Comparison of ENCODE assay signal across 9 cellular contexts in the genomic region with DNA sequence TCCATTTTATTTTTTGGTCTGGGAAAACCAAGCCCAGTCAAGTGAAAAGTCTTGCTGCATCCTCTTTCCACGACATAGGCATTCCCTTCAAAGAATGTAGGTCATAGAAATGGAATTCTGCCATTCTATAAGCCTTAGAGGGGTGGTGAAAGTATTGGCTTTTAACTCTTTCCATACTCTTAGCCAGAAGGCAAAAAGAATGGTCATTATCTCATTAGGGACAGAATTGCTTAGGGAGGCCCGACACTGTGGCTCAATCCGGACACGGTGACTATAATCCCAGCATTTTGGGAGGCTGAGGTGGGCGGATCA. TPM values are rescaled to one million over a fixed set of nuclear protein-coding genes. Genes with fewer than 3 reads are reported as not detected.
DNase-seq lines count a peak whose midpoint lies in the region; ATAC-seq, FAIRE-seq and TF ChIP-seq lines count a peak whose summit lies in the region.
"Had no signal": no experiment of that assay in that cellular context is flagged by ENCODE, and none has a peak within 500 bp of the region (broad histone marks: within the 10 kb centered on the region; RNA-seq: fewer than 3 reads in every experiment).

No MANE protein-coding gene starts in this region.

- H3K4me1 Mint-ChIP-seq in central memory CD8-positive, alpha-beta T cell = peaks cover 49% of the 10 kb centered on the region
- peaks cover 45 to 62% (median 56%) of the 10 kb centered on the region in 4 donors for H3K4me1 Mint-ChIP-seq in naive thymus-derived CD8-positive, alpha-beta T cell

- no peak for TF ChIP-seq RAD21 in Ishikawa (IDR thresholded peaks at IDR 0.05; ENCODE audit: low read depth)

- TF ChIP-seq EP300 in Ishikawa (IDR thresholded peaks at IDR 0.05; ENCODE audit: borderline replicate concordance) = no peak

- in situ Hi-C loops in ACHN (cut with HindIII; ENCODE audit: low pct_ligation_motif_present, low pct_unique_long_range_greater_than_20kb, low sequenced_read_pairs) = no loop called here

- H3K36me3 Mint-ChIP-seq in central memory CD8-positive, alpha-beta T cell (ENCODE audit: insufficient read depth) = peaks cover 6% of the 10 kb centered on the region
- no peaks in the 10 kb centered on the region for H3K36me3 Mint-ChIP-seq in naive thymus-derived CD8-positive, alpha-beta T cell

- POLR2A ChIA-PET in naive thymus-derived CD8-positive, alpha-beta T cell (lab: Charles Lee) = interaction anchor here (0.7 to 19.5 kb wide), 15 partner anchors 10 to 105 kb away, joined by 3 to 523 read pairs (median 10); a partner anchor contains a TSS

- H3K4me3 Mint-ChIP-seq in central memory CD8-positive, alpha-beta T cell = peak overlapping the region; percentile 67
- H3K4me3 Mint-ChIP-seq in naive thymus-derived CD8-positive, alpha-beta T cell = peak overlapping the region in 9 of 10 donors; percentile 45 to 95 (median 86)

- DNase-seq in ACHN (peak; percentile 46), RPMI8226 (no peak), A172 (ENCODE audit: low spot score) (no peak), NCI-H1694 (lab: John Stamatoyannopoulos, UW) (no peak), HTR-8/SVneo (ENCODE audit: insufficient read length, low spot score) (no peak)
- DNase-seq in central memory CD8-positive, alpha-beta T cell (ENCODE audit: low spot score in 2 of 2) = no peak
- DNase-seq in naive thymus-derived CD8-positive, alpha-beta T cell = no peak
- DNase-seq: stimulated activated CD4-positive, alpha-beta T cell treated with anti-CD3 and anti-CD28 coated beads, Interleukin-2, amount 100 ng/mL, for 48 hours had no signal

- H3K27ac Mint-ChIP-seq in central memory CD8-positive, alpha-beta T cell (ENCODE audit: low read depth) = peak overlapping the region; percentile 45
- H3K27ac Mint-ChIP-seq in naive thymus-derived CD8-positive, alpha-beta T cell = peak overlapping the region in 9 of 10 donors; percentile 84 to 100 (median 96)

- H3K9me3 Mint-ChIP-seq in central memory CD8-positive, alpha-beta T cell = no peaks in the 10 kb centered on the region
- H3K9me3 Mint-ChIP-seq in naive thymus-derived CD8-positive, alpha-beta T cell = no peaks in the 10 kb centered on the region

- no peak for ATAC-seq in central memory CD8-positive, alpha-beta T cell (replicated peaks; ENCODE audit: extremely low read depth, poor library complexity, severe bottlenecking)
- ATAC-seq in naive thymus-derived CD8-positive, alpha-beta T cell = no peak

- no peaks in the 10 kb centered on the region for H3K27me3 Mint-ChIP-seq in central memory CD8-positive, alpha-beta T cell
- H3K27me3 Mint-ChIP-seq in naive thymus-derived CD8-positive, alpha-beta T cell = no peaks in the 10 kb centered on the region

- FAIRE-seq in HTR-8/SVneo (lab: Jason Lieb, UNC) = no peak

TF ChIP-seq in Ishikawa, 13 proteins besides CTCF, POLR2A, EP300 and RAD21:
- TF ChIP-seq YY1 (IDR thresholded peaks at IDR 0.05; ENCODE audit: low read depth) (no peak), CREB1 (IDR thresholded peaks at IDR 0.05; ENCODE audit: low read depth) (no peak), FOXM1 (IDR thresholded peaks at IDR 0.05; ENCODE audit: borderline replicate concordance, low read depth) (0 out of 2 replicates have a peak, but pooled peaks have one; percentile 6), TEAD4 (IDR thresholded peaks at IDR 0.05) (peak; percentile 50)
- TF ChIP-seq, protein P1, sequence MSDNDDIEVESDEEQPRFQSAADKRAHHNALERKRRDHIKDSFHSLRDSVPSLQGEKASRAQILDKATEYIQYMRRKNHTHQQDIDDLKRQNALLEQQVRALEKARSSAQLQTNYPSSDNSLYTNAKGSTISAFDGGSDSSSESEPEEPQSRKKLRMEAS (IDR thresholded peaks at IDR 0.05) = no peak

RNA-seq across cellular contexts. Expression of a gene that starts 7.9 kb away (rescaled TPM):
- 100 to 1,000 TPM; 132 to 135 TPM for total RNA-seq in naive thymus-derived CD8-positive, alpha-beta T cell
- 10 to 100 TPM in 1 of 3 donors, 1 to 10 TPM in 2; 6.8 to 12.8 (median 9.2) TPM for polyA plus RNA-seq in naive thymus-derived CD8-positive, alpha-beta T cell
- 61.3 and 64.3 TPM in 2 replicates for total RNA-seq in A172 (2014; rRNA removed; shearing (Covaris generic))

RNA-seq across cellular contexts. Expression of a gene that starts 13.5 kb away (rescaled TPM):
- total RNA-seq in naive thymus-derived CD8-positive, alpha-beta T cell = 10 to 100 TPM; 18.2 to 19.2 TPM
- 1 to 10 TPM; 3.9 to 9.9 (median 6.4) TPM for polyA plus RNA-seq in naive thymus-derived CD8-positive, alpha-beta T cell
- total RNA-seq in A172 (2014; rRNA removed; shearing (Covaris generic)) = 1.1 and 2.2 TPM in 2 replicates

RNA-seq across cellular contexts. Expression of a gene that starts 26.4 kb away (rescaled TPM):
- total RNA-seq in naive thymus-derived CD8-positive, alpha-beta T cell = 100 to 1,000 TPM; 153 to 162 TPM
- polyA plus RNA-seq in naive thymus-derived CD8-positive, alpha-beta T cell = 10 to 100 TPM; 33.5 to 46.9 (median 40.6) TPM
- total RNA-seq in A172 (2014; rRNA removed; shearing (Covaris generic)) = 44.5 and 50.1 TPM in 2 replicates

RNA-seq across cellular contexts. Expression of a gene that starts 51.2 kb away (rescaled TPM):
- 10 to 100 TPM; 53.6 to 54.2 TPM for total RNA-seq in naive thymus-derived CD8-positive, alpha-beta T cell
- polyA plus RNA-seq in naive thymus-derived CD8-positive, alpha-beta T cell = 10 to 100 TPM; 11.3 to 23.3 (median 22.2) TPM
- 14.5 and 17.8 TPM in 2 replicates for total RNA-seq in A172 (2014; rRNA removed; shearing (Covaris generic))

RNA-seq across cellular contexts. Expression of a gene that starts 59.7 kb away (rescaled TPM):
- 100 to 1,000 TPM; 104 TPM for total RNA-seq in naive thymus-derived CD8-positive, alpha-beta T cell
- 10 to 100 TPM; 37.3 to 67.7 (median 42.1) TPM for polyA plus RNA-seq in naive thymus-derived CD8-positive, alpha-beta T cell
- 46.5 and 67.3 TPM in 2 replicates for total RNA-seq in A172 (2014; rRNA removed; shearing (Covaris generic))
